ENCODE assay signal across 23 cellular contexts in genomic region chr12:131098178-131098981, GRCh38.
DNase-seq lines count a peak whose midpoint lies in the region; ATAC-seq and TF ChIP-seq lines count a peak whose summit lies in the region.
"Had no signal": no experiment of that assay in that cellular context is flagged by ENCODE, and none has a peak within 500 bp of the region (broad histone marks: within the 10 kb centered on the region; RNA-seq: fewer than 3 reads in every experiment).

No MANE protein-coding gene starts in this region.

- no peak overlapping the region for H4K8ac ChIP-seq in neuronal stem cell (ENCODE audit: low read depth, low read length)

- intact Hi-C loops in Right ventricle myocardium superior (cut with DNase I) (no loop called here), left ventricle myocardium inferior (cut with micrococcal nuclease) (no loop called here), upper lobe of right lung (cut with DNase I) (no loop called here)

- peak overlapping the region; percentile 35 for H2BK120ac ChIP-seq in neuronal stem cell (ENCODE audit: low read depth, low read length)

- H3K4me3 ChIP-seq in left ventricle myocardium inferior: no peak overlapping the region
- H3K4me3 ChIP-seq in endodermal cell (ENCODE audit: low read length): no peak overlapping the region
- H3K4me3 ChIP-seq in neuronal stem cell (ENCODE audit: low read length in 2 of 2): peak overlapping the region in 1 of 2 donors; percentile 41
- H3K4me3 ChIP-seq in upper lobe of right lung: no peak overlapping the region
- H3K4me3 ChIP-seq: cardiac muscle cell, K562, MG63, thyroid gland had no signal

- no peaks in the 10 kb centered on the region for H3K9me3 Mint-ChIP-seq in endodermal cell
- H3K9me3 Mint-ChIP-seq: activated naive CD4-positive, alpha-beta T cell treated with anti-CD3 and anti-CD28 coated beads, Interleukin-2, amount 10 ng/mL, durations not matched to agents 7 days and 5 days; T-helper 2 cell treated with Interferon-gamma antibody and Interleukin-4, amounts not matched to agents 5 μg/mL and 100 μg/mL, for 36 hours had no signal

- no peak overlapping the region for H3K23ac ChIP-seq in neuronal stem cell (ENCODE audit: low read depth, low read length, poor library complexity)

- peak overlapping the region; percentile 0 for H3K14ac ChIP-seq in neuronal stem cell (ENCODE audit: low read length)

- H3K4me1 Mint-ChIP-seq in endodermal cell: no peaks in the 10 kb centered on the region
- H3K4me1 Mint-ChIP-seq: activated naive CD4-positive, alpha-beta T cell treated with anti-CD3 and anti-CD28 coated beads, Interleukin-2, amount 10 ng/mL, durations not matched to agents 7 days and 5 days had no signal

- H3K4me1 ChIP-seq in left ventricle myocardium inferior (peaks cover 17% of the 10 kb centered on the region), endodermal cell (ENCODE audit: control insufficient read depth, insufficient read depth, low read length) (no peaks in the 10 kb centered on the region), neuronal stem cell (ENCODE audit: control insufficient read depth in 2 of 2, insufficient read depth in 1 of 2, low read depth in 1 of 2, low read length in 2 of 2) (peaks cover 7 to 10% of the 10 kb centered on the region in 2 donors), upper lobe of right lung (no peaks in the 10 kb centered on the region)
- H3K4me1 ChIP-seq: thyroid gland had no signal

- no peak overlapping the region for H2BK5ac ChIP-seq in neuronal stem cell (ENCODE audit: low read length)

- peaks cover 6% of the 10 kb centered on the region for H3K36me3 ChIP-seq in left ventricle myocardium inferior
- no peaks in the 10 kb centered on the region for H3K36me3 ChIP-seq in endodermal cell (ENCODE audit: control insufficient read depth, insufficient read depth, low read length)
- no peaks in the 10 kb centered on the region for H3K36me3 ChIP-seq in neuronal stem cell (replicated peaks in 1 of 2; ENCODE audit: control insufficient read depth in 2 of 2, insufficient read depth in 2 of 2, low read length in 2 of 2)
- no peaks in the 10 kb centered on the region for H3K36me3 ChIP-seq in upper lobe of right lung
- H3K36me3 ChIP-seq: cardiac muscle cell, MG63, neutrophil, thyroid gland had no signal

- 90 to 91% methylated on average over 12 to 19 of the region's 19 CpGs for WGBS in endodermal cell (ENCODE audit: insufficient coverage in 1 of 2, insufficient read length in 1 of 2), 2 experiments
- no CpG with 5 or more reads among the region's 19 CpGs for WGBS in neuronal stem cell (ENCODE audit: extremely low coverage in 2 of 2, insufficient read length in 2 of 2, insufficient replicate concordance in 1 of 2), 2 donors

- DNase-seq in Right ventricle myocardium superior (peak; percentile 22), left ventricle myocardium inferior (no peak), endodermal cell (peak; percentile 35), neuronal stem cell (ENCODE audit: low spot score) (no peak), upper lobe of right lung (peak; percentile 48), GM19240 (ENCODE audit: insufficient read length, low spot score) (no peak), DMS79 (lab: John Stamatoyannopoulos, UW) (no peak)
- DNase-seq: activated CD8-positive, alpha-beta T cell treated with anti-CD3 and anti-CD28 coated beads, Interleukin-2, amount 10 ng/mL, durations not matched to agents 7 days and 5 days; activated naive CD4-positive, alpha-beta T cell treated with anti-CD3 and anti-CD28 coated beads, Interleukin-2, amount 10 ng/mL, durations not matched to agents 7 days and 5 days; dermis blood vessel endothelial cell; EL; NCI-H2081; NCI-H446; stimulated activated naive CD8-positive, alpha-beta T cell treated with anti-CD3 and anti-CD28 coated beads, Interleukin-15, Interleukin-2, amounts not matched to agents 100 U/mL and 50 U/mL, for 24 hours had no signal

- no peak overlapping the region for H3K4ac ChIP-seq in neuronal stem cell (ENCODE audit: low read length)

- H3K36me3 Mint-ChIP-seq in endodermal cell (ENCODE audit: low read depth): no peaks in the 10 kb centered on the region
- H3K36me3 Mint-ChIP-seq: activated naive CD4-positive, alpha-beta T cell treated with anti-CD3 and anti-CD28 coated beads, Interleukin-2, amount 10 ng/mL, durations not matched to agents 7 days and 5 days; memory B cell had no signal

- ATAC-seq in Right ventricle myocardium superior (ENCODE audit: poor library complexity) (no peak), upper lobe of right lung (no peak), GM19328 (IDR thresholded peaks at IDR 0.05; ENCODE audit: unreplicated experiment) (no peak)
- ATAC-seq: activated CD8-positive, alpha-beta T cell treated with anti-CD3 and anti-CD28 coated beads, Interleukin-2, amount 10 ng/mL, durations not matched to agents 7 days and 5 days; K562; stimulated activated naive CD8-positive, alpha-beta T cell treated with anti-CD3 and anti-CD28 coated beads, Interleukin-15, Interleukin-2, amounts not matched to agents 100 U/mL and 50 U/mL, for 24 hours had no signal

- H3K27me3 Mint-ChIP-seq in endodermal cell (ENCODE audit: insufficient read depth): no peaks in the 10 kb centered on the region
- H3K27me3 Mint-ChIP-seq: activated naive CD4-positive, alpha-beta T cell treated with anti-CD3 and anti-CD28 coated beads, Interleukin-2, amount 10 ng/mL, durations not matched to agents 7 days and 5 days; memory B cell had no signal

- H3K18ac ChIP-seq in neuronal stem cell (ENCODE audit: low read length): peak overlapping the region; percentile 73

- H3K4me3 Mint-ChIP-seq in endodermal cell: no peak overlapping the region
- H3K4me3 Mint-ChIP-seq: activated CD8-positive, alpha-beta T cell treated with anti-CD3 and anti-CD28 coated beads, Interleukin-2, amount 10 ng/mL, durations not matched to agents 7 days and 5 days; activated naive CD4-positive, alpha-beta T cell treated with anti-CD3 and anti-CD28 coated beads, Interleukin-2, amount 10 ng/mL, durations not matched to agents 7 days and 5 days; memory B cell; T-helper 2 cell treated with Interferon-gamma antibody and Interleukin-4, amounts not matched to agents 5 μg/mL and 100 μg/mL, for 36 hours had no signal

- no peak overlapping the region for H2AFZ ChIP-seq in neuronal stem cell (ENCODE audit: low read length)

- H3K27me3 ChIP-seq in left ventricle myocardium inferior (ENCODE audit: low read depth) (no peaks in the 10 kb centered on the region), endodermal cell (ENCODE audit: control insufficient read depth, insufficient read depth, low read length, poor library complexity, severe bottlenecking) (no peaks in the 10 kb centered on the region), neuronal stem cell (ENCODE audit: control insufficient read depth in 3 of 3, insufficient read depth in 3 of 3, low read depth in 1 of 3, low read length in 3 of 3) (peaks cover 0 to 9% (median 0%) of the 10 kb centered on the region in 3 experiments), upper lobe of right lung (no peaks in the 10 kb centered on the region)
- H3K27me3 ChIP-seq: cardiac muscle cell, MG63, thyroid gland had no signal

- H3K9ac ChIP-seq in endodermal cell (ENCODE audit: extremely low read depth, low read length, poor library complexity, severe bottlenecking) (no peak overlapping the region), neuronal stem cell (ENCODE audit: low read depth, low read length, poor library complexity) (no peak overlapping the region)

- H4K91ac ChIP-seq in neuronal stem cell (ENCODE audit: low read depth, low read length, poor library complexity): no peak overlapping the region

- TF ChIP-seq CTCF in left ventricle myocardium inferior (IDR thresholded peaks at IDR 0.05; ENCODE audit: borderline replicate concordance) (no peak), endodermal cell (conservative IDR thresholded peaks at IDR 0.05) (no peak), upper lobe of right lung (IDR thresholded peaks at IDR 0.05) (no peak)

- H2AK5ac ChIP-seq in neuronal stem cell (ENCODE audit: low read depth, low read length): peak overlapping the region; percentile 89

- H3K9me3 ChIP-seq in left ventricle myocardium inferior (replicated peaks) (no peaks in the 10 kb centered on the region), endodermal cell (ENCODE audit: control insufficient read depth, low read length) (no peaks in the 10 kb centered on the region), neuronal stem cell (replicated peaks in 1 of 2; ENCODE audit: control insufficient read depth in 2 of 2, insufficient read depth in 1 of 2, low read depth in 1 of 2, low read length in 2 of 2) (no peaks in the 10 kb centered on the region), upper lobe of right lung (no peaks in the 10 kb centered on the region)
- H3K9me3 ChIP-seq: MG63, neutrophil, thyroid gland had no signal

- H3K27ac Mint-ChIP-seq in endodermal cell: no peak overlapping the region
- H3K27ac Mint-ChIP-seq: activated CD8-positive, alpha-beta T cell treated with anti-CD3 and anti-CD28 coated beads, Interleukin-2, amount 10 ng/mL, durations not matched to agents 7 days and 5 days; activated naive CD4-positive, alpha-beta T cell treated with anti-CD3 and anti-CD28 coated beads, Interleukin-2, amount 10 ng/mL, durations not matched to agents 7 days and 5 days; memory B cell; T-helper 2 cell treated with Interferon-gamma antibody and Interleukin-4, amounts not matched to agents 5 μg/mL and 100 μg/mL, for 36 hours had no signal

- H3K27ac ChIP-seq in left ventricle myocardium inferior (replicated peaks) (no peak overlapping the region), endodermal cell (ENCODE audit: low read depth, low read length) (no peak overlapping the region), neuronal stem cell (replicated peaks; ENCODE audit: low read length) (no peak overlapping the region), upper lobe of right lung (no peak overlapping the region)
- H3K27ac ChIP-seq: cardiac muscle cell, neutrophil, thyroid gland, VCaP had no signal

- H2BK15ac ChIP-seq in neuronal stem cell (ENCODE audit: low read length): peak overlapping the region; percentile 69

- H3K79me1 ChIP-seq in neuronal stem cell (ENCODE audit: low read depth, low read length): no peaks in the 10 kb centered on the region

- H2BK12ac ChIP-seq in neuronal stem cell (ENCODE audit: low read length): no peak overlapping the region

- no peak overlapping the region for H3K4me2 ChIP-seq in neuronal stem cell (ENCODE audit: insufficient read depth, low read length, poor library complexity, severe bottlenecking)

Comparison
In these comparisons a context has a peak if more than half of its experiments do, and no peak if none do; other contexts are left out.
1. DNase-seq: peak in Right ventricle myocardium superior (single experiment), endodermal cell (single experiment) and upper lobe of right lung (single experiment); none in left ventricle myocardium inferior (single experiment), neuronal stem cell (single experiment), GM19240 (single experiment) and DMS79 (single experiment).